ENCODE assay signal across 1 cellular context in genomic region chr9:132235125-132235524, GRCh38.
A peak's percentile ranks its signal among the peaks of the same experiment; 100 is the strongest.
TF ChIP-seq lines count a peak whose summit lies in the region.

No MANE protein-coding gene starts in this region.

TF ChIP-seq in K562, 482 proteins besides CTCF, POLR2A, EP300 and RAD21:
- TF ChIP-seq ZSCAN29 (IDR thresholded peaks at IDR 0.05) (0 out of 2 replicates have a peak, but pooled peaks have one; percentile 37), SP1 (CRISPR knock-in tag; IDR thresholded peaks at IDR 0.05) (no peak), ZBTB34 (CRISPR knock-in tag; IDR thresholded peaks at IDR 0.05) (no peak), PHTF2 (CRISPR knock-in tag; IDR thresholded peaks at IDR 0.05) (no peak), E4F1 (CRISPR knock-in tag; IDR thresholded peaks at IDR 0.05; ENCODE audit: borderline replicate concordance) (no peak)
